8 cellular contexts compared by ENCODE assay signal in genomic region chr3:48558446-48559134, GRCh38. TPM values are rescaled to one million over a fixed set of nuclear protein-coding genes. Genes with fewer than 3 reads are reported as not detected.
DNase-seq lines count a peak whose midpoint lies in the region; ATAC-seq and TF ChIP-seq lines count a peak whose summit lies in the region.

No MANE protein-coding gene starts in this region.

- H3K27ac ChIP-seq in CD4-positive, CD25-positive, alpha-beta regulatory T cell (ENCODE audit: insufficient read depth, low read length, poor library complexity, severe bottlenecking): no peak overlapping the region
- H3K27ac ChIP-seq in neural progenitor cell: no peak overlapping the region

- H3K4me2 ChIP-seq in neural progenitor cell: no peak overlapping the region

- H3K79me2 ChIP-seq in neural progenitor cell (ENCODE audit: low read depth): peaks cover 28% of the 10 kb centered on the region

- H3K4me1 Mint-ChIP-seq in CD4-positive, CD25-positive, alpha-beta regulatory T cell: peaks cover 4 to 26% (median 8%) of the 10 kb centered on the region in 4 donors
- H3K4me1 Mint-ChIP-seq in brain (peaks cover 81% of the 10 kb centered on the region), neural progenitor cell (peaks cover 62% of the 10 kb centered on the region)

- H3K4me3 Mint-ChIP-seq in CD4-positive, CD25-positive, alpha-beta regulatory T cell: peak overlapping the region; percentile 57 to 90 (median 72)
- peak overlapping the region; percentile 36 to 89 (median 89) for H3K4me3 Mint-ChIP-seq in brain
- H3K4me3 Mint-ChIP-seq in neural progenitor cell: peak overlapping the region; percentile 51

- no peaks in the 10 kb centered on the region for H3K9me3 ChIP-seq in CD4-positive, CD25-positive, alpha-beta regulatory T cell (ENCODE audit: control insufficient read depth in 2 of 2, low read length in 2 of 2)
- H3K9me3 ChIP-seq in neural progenitor cell (ENCODE audit: low read depth): no peaks in the 10 kb centered on the region

- H4K20me1 ChIP-seq in neural progenitor cell (ENCODE audit: low read depth): peaks cover 17% of the 10 kb centered on the region

- H3K9ac ChIP-seq in neural progenitor cell: no peak overlapping the region

- no peaks in the 10 kb centered on the region for H3K27me3 ChIP-seq in CD4-positive, CD25-positive, alpha-beta regulatory T cell (ENCODE audit: control insufficient read depth, insufficient read depth, low read length)
- no peaks in the 10 kb centered on the region for H3K27me3 ChIP-seq in neural progenitor cell

- TF ChIP-seq CTCF in brain (conservative IDR thresholded peaks at IDR 0.05) (peak; percentile 11 to 18), neural progenitor cell (IDR thresholded peaks at IDR 0.05) (no peak)

- H3K4me3 ChIP-seq in CD4-positive, CD25-positive, alpha-beta regulatory T cell (ENCODE audit: low read depth, low read length): no peak overlapping the region
- H3K4me3 ChIP-seq in neural progenitor cell: no peak overlapping the region

- no peaks in the 10 kb centered on the region for H3K36me3 ChIP-seq in CD4-positive, CD25-positive, alpha-beta regulatory T cell (ENCODE audit: control insufficient read depth, insufficient read depth, low read length)
- no peaks in the 10 kb centered on the region for H3K36me3 ChIP-seq in neural progenitor cell

- peak overlapping the region; percentile 18 to 34 (median 28) for H3K27ac Mint-ChIP-seq in CD4-positive, CD25-positive, alpha-beta regulatory T cell
- H3K27ac Mint-ChIP-seq in brain: peak overlapping the region; percentile 60 to 92 (median 83)
- H3K27ac Mint-ChIP-seq in neural progenitor cell: peak overlapping the region; percentile 94

- peaks cover 4% of the 10 kb centered on the region for H3K27me3 Mint-ChIP-seq in CD4-positive, CD25-positive, alpha-beta regulatory T cell
- H3K27me3 Mint-ChIP-seq in brain: peaks cover 6% of the 10 kb centered on the region
- peaks cover 12% of the 10 kb centered on the region for H3K27me3 Mint-ChIP-seq in neural progenitor cell (ENCODE audit: insufficient read depth, low read depth)

- H3K9me3 Mint-ChIP-seq in CD4-positive, CD25-positive, alpha-beta regulatory T cell: no peaks in the 10 kb centered on the region
- H3K9me3 Mint-ChIP-seq in brain (peaks cover 0 to 3% (median 0%) of the 10 kb centered on the region in 5 experiments), neural progenitor cell (no peaks in the 10 kb centered on the region)

- no peak for ATAC-seq in CD4-positive, CD25-positive, alpha-beta regulatory T cell (ENCODE audit: low read depth in 2 of 2)
- ATAC-seq in HG02678 (IDR thresholded peaks at IDR 0.05; ENCODE audit: unreplicated experiment): no peak

- H2AFZ ChIP-seq in neural progenitor cell (replicated peaks): no peak overlapping the region

- no peak for DNase-seq in CD4-positive, CD25-positive, alpha-beta regulatory T cell
- DNase-seq in NOMO-1 treated with DMSO at 0.1 percent for 48 hours (lab: John Stamatoyannopoulos, UW; ENCODE audit: unreplicated experiment) (peak; percentile 48), neural progenitor cell (ENCODE audit: low spot score) (no peak), T1000 (lab: John Stamatoyannopoulos, UW) (no peak), NCI-H1092 (lab: John Stamatoyannopoulos, UW) (no peak), NCI-H526 (lab: John Stamatoyannopoulos, UW) (no peak)

- H3F3A ChIP-seq in neural progenitor cell (ENCODE audit: low read depth): peaks cover 28% of the 10 kb centered on the region

- H3K4me1 ChIP-seq in CD4-positive, CD25-positive, alpha-beta regulatory T cell (ENCODE audit: control insufficient read depth, insufficient read depth, low read length, poor library complexity, severe bottlenecking): peaks cover 19% of the 10 kb centered on the region
- peaks cover 48% of the 10 kb centered on the region for H3K4me1 ChIP-seq in neural progenitor cell

- H3K36me3 Mint-ChIP-seq in CD4-positive, CD25-positive, alpha-beta regulatory T cell: no peaks in the 10 kb centered on the region
- peaks cover 19% of the 10 kb centered on the region for H3K36me3 Mint-ChIP-seq in brain
- H3K36me3 Mint-ChIP-seq in neural progenitor cell: peaks cover 4% of the 10 kb centered on the region

RNA-seq across cellular contexts. Expression of gene PFKFB4, which starts 2.0 kb away (rescaled TPM):
- 1.8 TPM for total RNA-seq in CD4-positive, CD25-positive, alpha-beta regulatory T cell
- polyA plus RNA-seq in CD4-positive, CD25-positive, alpha-beta regulatory T cell: 1 to 10 TPM in 3 of 4 donors, under 1 TPM in 1; 0.96 to 1.5 (median 1.4) TPM
- 5.6 TPM for polyA plus RNA-seq in brain (ENCODE audit: insufficient read depth, low read depth, low replicate concordance)
- 59.5 and 102 TPM in 2 replicates for total RNA-seq in neural progenitor cell (ENCODE audit: low replicate concordance)

RNA-seq across cellular contexts. Expression of gene UCN2, which starts 5.0 kb away (rescaled TPM):
- total RNA-seq in CD4-positive, CD25-positive, alpha-beta regulatory T cell: not detected
- polyA plus RNA-seq in CD4-positive, CD25-positive, alpha-beta regulatory T cell: not detected
- polyA plus RNA-seq in brain (ENCODE audit: insufficient read depth, low read depth, low replicate concordance): not detected
- 0.34 TPM in 1 of 2 replicates, not detected in the other for total RNA-seq in neural progenitor cell (ENCODE audit: low replicate concordance)

RNA-seq across cellular contexts. Expression of gene COL7A1, which starts 36.5 kb away (rescaled TPM):
- total RNA-seq in CD4-positive, CD25-positive, alpha-beta regulatory T cell: 1.1 TPM
- polyA plus RNA-seq in CD4-positive, CD25-positive, alpha-beta regulatory T cell: not detected
- 1.5 TPM for polyA plus RNA-seq in brain (ENCODE audit: insufficient read depth, low read depth, low replicate concordance)
- total RNA-seq in neural progenitor cell (ENCODE audit: low replicate concordance): 3.0 and 13.3 TPM in 2 replicates

RNA-seq across cellular contexts. Expression of gene UQCRC1, which starts 50.9 kb away (rescaled TPM):
- total RNA-seq in CD4-positive, CD25-positive, alpha-beta regulatory T cell: 111 TPM
- 100 to 1,000 TPM; 181 to 234 (median 206) TPM for polyA plus RNA-seq in CD4-positive, CD25-positive, alpha-beta regulatory T cell
- 205 TPM for polyA plus RNA-seq in brain (ENCODE audit: insufficient read depth, low read depth, low replicate concordance)
- 240 and 246 TPM in 2 replicates for total RNA-seq in neural progenitor cell (ENCODE audit: low replicate concordance)

RNA-seq across cellular contexts. Expression of gene SHISA5, which starts 54.6 kb away (rescaled TPM):
- total RNA-seq in CD4-positive, CD25-positive, alpha-beta regulatory T cell: 197 TPM
- 100 to 1,000 TPM; 415 to 598 (median 440) TPM for polyA plus RNA-seq in CD4-positive, CD25-positive, alpha-beta regulatory T cell
- 109 TPM for polyA plus RNA-seq in brain (ENCODE audit: insufficient read depth, low read depth, low replicate concordance)
- 54.8 and 133 TPM in 2 replicates for total RNA-seq in neural progenitor cell (ENCODE audit: low replicate concordance)

Comparison
In these comparisons a context has a peak if more than half of its experiments do, and no peak if none do; other contexts are left out.
1. H3K27ac Mint-ChIP-seq: peak in every context shown above with its lines; median percentile 94 in neural progenitor cell; 83 in brain; 28 in CD4-positive, CD25-positive, alpha-beta regulatory T cell.
2. RNA of gene PFKFB4, which starts 2.0 kb away (total RNA-seq): 59.5 to 102 TPM in neural progenitor cell; 1.8 TPM in CD4-positive, CD25-positive, alpha-beta regulatory T cell (single experiment); every median in the first group is over 10 times any median in the second.
3. Peak in every context shown above with its lines, with median percentiles within 50 percentile points of each other: H3K4me3 Mint-ChIP-seq.